5 cellular contexts compared by ENCODE assay signal in the genomic region with DNA sequence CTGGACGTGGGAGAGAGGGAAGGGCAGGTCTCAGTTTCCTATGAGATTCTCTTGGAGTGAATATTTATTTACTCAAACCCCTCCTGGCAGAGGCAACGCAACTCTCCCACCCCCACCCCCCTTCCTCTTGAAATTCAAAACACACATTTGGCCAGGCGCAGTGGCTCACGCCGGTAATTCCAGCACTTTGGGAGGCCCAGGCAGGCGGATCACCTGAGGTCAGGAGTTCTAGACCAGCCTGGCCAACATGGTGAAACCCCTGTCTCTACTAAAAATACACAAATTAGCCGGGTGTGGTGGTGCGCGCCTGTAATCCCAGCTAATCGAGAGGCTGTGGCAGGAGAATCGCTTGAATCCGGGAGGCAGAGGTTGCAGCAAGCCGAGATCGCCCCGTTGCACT. TPM values are rescaled to one million over a fixed set of nuclear protein-coding genes. Genes with fewer than 3 reads are reported as not detected.
"Had no signal": no experiment of that assay in that cellular context is flagged by ENCODE, and none has a peak within 500 bp of the region (broad histone marks: within the 10 kb centered on the region; RNA-seq: fewer than 3 reads in every experiment).

No MANE protein-coding gene starts in this region.

RNA-seq across cellular contexts. Expression of gene ADAMTS10, which starts 6.8 kb away (rescaled TPM):
- total RNA-seq: HT-29, HT1080 had no signal
- polyA plus RNA-seq: IgD-negative memory B cell had no signal

RNA-seq across cellular contexts. Expression of gene NFILZ, which starts 13.1 kb away (rescaled TPM):
- total RNA-seq: HT-29, HT1080, IMR-90, K562 had no signal
- polyA plus RNA-seq: IgD-negative memory B cell, IMR-90, K562 had no signal

RNA-seq across cellular contexts. Expression of gene MYO1F, which starts 40.1 kb away (rescaled TPM):
- total RNA-seq: HT-29, HT1080 had no signal
